ENCODE assay signal across 22 cellular contexts in the genomic region with DNA sequence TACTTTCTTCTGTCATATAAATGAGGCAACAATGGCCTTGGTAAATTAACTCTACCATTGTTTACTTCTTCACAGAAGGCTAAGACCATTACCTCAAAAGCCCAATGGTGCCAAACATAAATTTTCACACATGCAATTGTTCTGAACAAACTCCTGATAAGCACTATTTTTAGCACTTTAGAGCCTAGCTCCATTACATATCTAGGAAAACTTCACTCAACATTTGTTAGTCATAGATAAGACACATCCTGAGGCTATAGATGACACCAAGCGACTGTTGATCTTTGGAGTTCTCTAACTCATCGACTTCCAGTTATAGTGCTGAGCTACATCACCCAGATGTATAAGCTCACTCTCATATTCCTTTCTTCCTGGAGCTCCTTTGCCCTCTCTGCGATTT.
"Had no signal": no experiment of that assay in that cellular context is flagged by ENCODE, and none has a peak within 500 bp of the region (broad histone marks: within the 10 kb centered on the region; RNA-seq: fewer than 3 reads in every experiment).

No MANE protein-coding gene starts in this region.

- H3K36me3 Mint-ChIP-seq: activated naive CD8-positive, alpha-beta T cell treated with anti-CD3 and anti-CD28 coated beads, Interleukin-2, amount 10 ng/mL, durations not matched to agents 7 days and 5 days; immature natural killer cell; naive B cell; stimulated activated effector memory CD8-positive, alpha-beta T cell treated with anti-CD3 and anti-CD28 coated beads, Interleukin-12 subunit alpha, Interleukin-12 subunit beta, amount 100 ng/mL, for 72 hours had no signal

- ATAC-seq: activated T-cell treated with anti-CD3 and anti-CD28 coated beads, Interleukin-2, amount 50 U/mL, for 72 hours; left lobe of liver; lower lobe of right lung; sciatic nerve; stimulated activated effector memory CD8-positive, alpha-beta T cell treated with anti-CD3 and anti-CD28 coated beads, Interleukin-12 subunit alpha, Interleukin-12 subunit beta, amount 100 ng/mL, for 72 hours; stimulated activated naive CD8-positive, alpha-beta T cell treated with anti-CD3 and anti-CD28 coated beads, Interleukin-15, amount 100 ng/mL, for 72 hours had no signal

- H3K27ac Mint-ChIP-seq: activated naive CD4-positive, alpha-beta T cell treated with anti-CD3 and anti-CD28 coated beads for 36 hours; activated naive CD8-positive, alpha-beta T cell treated with anti-CD3 and anti-CD28 coated beads, Interleukin-2, amount 10 ng/mL, durations not matched to agents 7 days and 5 days; activated T-cell treated with anti-CD3 and anti-CD28 coated beads, Interleukin-2, amount 50 U/mL, for 72 hours; endodermal cell; immature natural killer cell; naive B cell; stimulated activated effector memory CD8-positive, alpha-beta T cell treated with anti-CD3 and anti-CD28 coated beads, Interleukin-12 subunit alpha, Interleukin-12 subunit beta, amount 100 ng/mL, for 72 hours; stimulated activated naive CD8-positive, alpha-beta T cell treated with anti-CD3 and anti-CD28 coated beads, Interleukin-15, amount 100 ng/mL, for 72 hours had no signal

- H3K27me3 ChIP-seq: tibial nerve had no signal

- H3K36me3 ChIP-seq: lower lobe of right lung, tibial nerve had no signal

- H3K9me3 ChIP-seq: lower lobe of right lung, tibial nerve had no signal

- H3K4me1 ChIP-seq: lower lobe of right lung, tibial nerve had no signal

- H3K4me3 Mint-ChIP-seq: activated naive CD4-positive, alpha-beta T cell treated with anti-CD3 and anti-CD28 coated beads for 36 hours; activated naive CD8-positive, alpha-beta T cell treated with anti-CD3 and anti-CD28 coated beads, Interleukin-2, amount 10 ng/mL, durations not matched to agents 7 days and 5 days; activated T-cell treated with anti-CD3 and anti-CD28 coated beads, Interleukin-2, amount 50 U/mL, for 72 hours; endodermal cell; immature natural killer cell; naive B cell; stimulated activated effector memory CD8-positive, alpha-beta T cell treated with anti-CD3 and anti-CD28 coated beads, Interleukin-12 subunit alpha, Interleukin-12 subunit beta, amount 100 ng/mL, for 72 hours; stimulated activated naive CD8-positive, alpha-beta T cell treated with anti-CD3 and anti-CD28 coated beads, Interleukin-15, amount 100 ng/mL, for 72 hours had no signal

- H3K27me3 Mint-ChIP-seq: activated naive CD8-positive, alpha-beta T cell treated with anti-CD3 and anti-CD28 coated beads, Interleukin-2, amount 10 ng/mL, durations not matched to agents 7 days and 5 days; naive B cell; stimulated activated naive CD8-positive, alpha-beta T cell treated with anti-CD3 and anti-CD28 coated beads, Interleukin-15, amount 100 ng/mL, for 72 hours had no signal

- H3K27ac ChIP-seq: coronary artery, lower lobe of right lung, tibial nerve had no signal

- DNase-seq: activated CD4-positive, alpha-beta T cell treated with anti-CD3 and anti-CD28 coated beads for 4 hours; activated CD4-positive, alpha-beta T cell treated with anti-CD3 and anti-CD28 coated beads, Interleukin-2, amount 50 U/mL, for 48 hours; activated CD4-positive, CD25-positive, alpha-beta regulatory T cell; activated effector memory CD4-positive, alpha-beta T cell treated with Interleukin-2 at 50 U/mL for 16 hours; activated naive CD4-positive, alpha-beta T cell treated with anti-CD3 and anti-CD28 coated beads for 36 hours; activated naive CD8-positive, alpha-beta T cell treated with anti-CD3 and anti-CD28 coated beads, Interleukin-2, amount 10 ng/mL, durations not matched to agents 7 days and 5 days; activated T-cell treated with anti-CD3 and anti-CD28 coated beads, Interleukin-2, amount 50 U/mL, for 72 hours; amniotic stem cell; endodermal cell; foreskin fibroblast; immature natural killer cell; lower lobe of right lung; naive B cell; posterior cingulate gyrus; small intestine; stimulated activated CD4-positive, alpha-beta T cell treated with anti-CD3 and anti-CD28 coated beads, Interleukin-2, amount 100 ng/mL, for 24 hours; stimulated activated naive CD8-positive, alpha-beta T cell treated with anti-CD3 and anti-CD28 coated beads, Interleukin-15, amount 100 ng/mL, for 72 hours had no signal

- H3K4me3 ChIP-seq: coronary artery, lower lobe of right lung, tibial nerve had no signal

- H3K4me1 Mint-ChIP-seq: activated naive CD8-positive, alpha-beta T cell treated with anti-CD3 and anti-CD28 coated beads, Interleukin-2, amount 10 ng/mL, durations not matched to agents 7 days and 5 days; immature natural killer cell; naive B cell; stimulated activated effector memory CD8-positive, alpha-beta T cell treated with anti-CD3 and anti-CD28 coated beads, Interleukin-12 subunit alpha, Interleukin-12 subunit beta, amount 100 ng/mL, for 72 hours; stimulated activated naive CD8-positive, alpha-beta T cell treated with anti-CD3 and anti-CD28 coated beads, Interleukin-15, amount 100 ng/mL, for 72 hours had no signal

- H3K9me3 Mint-ChIP-seq: activated naive CD8-positive, alpha-beta T cell treated with anti-CD3 and anti-CD28 coated beads, Interleukin-2, amount 10 ng/mL, durations not matched to agents 7 days and 5 days; endodermal cell had no signal
